ENCODE assay signal across 2 cellular contexts in genomic region chr2:58871469-58872142, GRCh38.
TF ChIP-seq lines count a peak whose summit lies in the region.

No MANE protein-coding gene starts in this region.

TF ChIP-seq in SK-N-SH, 30 proteins besides CTCF, POLR2A, EP300 and RAD21 (continued from another document):
- TF ChIP-seq, protein P1, sequence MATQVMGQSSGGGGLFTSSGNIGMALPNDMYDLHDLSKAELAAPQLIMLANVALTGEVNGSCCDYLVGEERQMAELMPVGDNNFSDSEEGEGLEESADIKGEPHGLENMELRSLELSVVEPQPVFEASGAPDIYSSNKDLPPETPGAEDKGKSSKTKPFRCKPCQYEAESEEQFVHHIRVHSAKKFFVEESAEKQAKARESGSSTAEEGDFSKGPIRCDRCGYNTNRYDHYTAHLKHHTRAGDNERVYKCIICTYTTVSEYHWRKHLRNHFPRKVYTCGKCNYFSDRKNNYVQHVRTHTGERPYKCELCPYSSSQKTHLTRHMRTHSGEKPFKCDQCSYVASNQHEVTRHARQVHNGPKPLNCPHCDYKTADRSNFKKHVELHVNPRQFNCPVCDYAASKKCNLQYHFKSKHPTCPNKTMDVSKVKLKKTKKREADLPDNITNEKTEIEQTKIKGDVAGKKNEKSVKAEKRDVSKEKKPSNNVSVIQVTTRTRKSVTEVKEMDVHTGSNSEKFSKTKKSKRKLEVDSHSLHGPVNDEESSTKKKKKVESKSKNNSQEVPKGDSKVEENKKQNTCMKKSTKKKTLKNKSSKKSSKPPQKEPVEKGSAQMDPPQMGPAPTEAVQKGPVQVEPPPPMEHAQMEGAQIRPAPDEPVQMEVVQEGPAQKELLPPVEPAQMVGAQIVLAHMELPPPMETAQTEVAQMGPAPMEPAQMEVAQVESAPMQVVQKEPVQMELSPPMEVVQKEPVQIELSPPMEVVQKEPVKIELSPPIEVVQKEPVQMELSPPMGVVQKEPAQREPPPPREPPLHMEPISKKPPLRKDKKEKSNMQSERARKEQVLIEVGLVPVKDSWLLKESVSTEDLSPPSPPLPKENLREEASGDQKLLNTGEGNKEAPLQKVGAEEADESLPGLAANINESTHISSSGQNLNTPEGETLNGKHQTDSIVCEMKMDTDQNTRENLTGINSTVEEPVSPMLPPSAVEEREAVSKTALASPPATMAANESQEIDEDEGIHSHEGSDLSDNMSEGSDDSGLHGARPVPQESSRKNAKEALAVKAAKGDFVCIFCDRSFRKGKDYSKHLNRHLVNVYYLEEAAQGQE (IDR thresholded peaks at IDR 0.05; ENCODE audit: low read depth, low read length), result no peak
- TF ChIP-seq RFX5 (IDR thresholded peaks at IDR 0.05; ENCODE audit: low read length) (no peak), GATA2 (CRISPR knock-in tag; IDR thresholded peaks at IDR 0.05) (no peak)
- TF ChIP-seq, protein P2, sequence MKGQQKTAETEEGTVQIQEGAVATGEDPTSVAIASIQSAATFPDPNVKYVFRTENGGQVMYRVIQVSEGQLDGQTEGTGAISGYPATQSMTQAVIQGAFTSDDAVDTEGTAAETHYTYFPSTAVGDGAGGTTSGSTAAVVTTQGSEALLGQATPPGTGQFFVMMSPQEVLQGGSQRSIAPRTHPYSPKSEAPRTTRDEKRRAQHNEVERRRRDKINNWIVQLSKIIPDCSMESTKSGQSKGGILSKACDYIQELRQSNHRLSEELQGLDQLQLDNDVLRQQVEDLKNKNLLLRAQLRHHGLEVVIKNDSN (IDR thresholded peaks at IDR 0.05; ENCODE audit: borderline replicate concordance, low read depth), result no peak

TF ChIP-seq in SK-N-SH treated with all-trans-retinoic acid at 6 μM for 48 hours, 23 proteins besides CTCF, POLR2A, EP300 and RAD21 (continued from another document):
- TF ChIP-seq CREB5 (CRISPR knock-in tag; IDR thresholded peaks at IDR 0.05; ENCODE audit: low read depth) (no peak), GLIS3 (CRISPR knock-in tag; IDR thresholded peaks at IDR 0.05) (no peak)
TF ChIP-seq in SK-N-SH treated with all-trans-retinoic acid at 6 μM for 48 hours: peak in this region for 0.
